Comparison of ENCODE assay signal across 25 cellular contexts in genomic region chr13:42071667-42072419, GRCh38. TPM values are rescaled to one million over a fixed set of nuclear protein-coding genes. Genes with fewer than 3 reads are reported as not detected.
DNase-seq lines count a peak whose midpoint lies in the region; ATAC-seq, FAIRE-seq and TF ChIP-seq lines count a peak whose summit lies in the region.
"Had no signal": no experiment of that assay in that cellular context is flagged by ENCODE, and none has a peak within 500 bp of the region (broad histone marks: within the 10 kb centered on the region; RNA-seq: fewer than 3 reads in every experiment).

No MANE protein-coding gene starts in this region.

- no peak overlapping the region for H2AK5ac ChIP-seq in H1 (ENCODE audit: low read depth, low read length)

- H4K5ac ChIP-seq in H1 (ENCODE audit: insufficient read length, low read depth, low read length) = no peak overlapping the region

- H3K79me1 ChIP-seq in H1 (ENCODE audit: low read depth, low read length) = no peaks in the 10 kb centered on the region

- WGBS in SK-N-SH (ENCODE audit: low lambda C conversion rate) = 93% methylated on average over 11 of the region's 12 CpGs
- 91% methylated on average over 12 of the region's 12 CpGs; no CpG with 5 or more reads in 1 of the 2 experiments for WGBS in H1 (ENCODE audit: extremely low coverage in 1 of 2, insufficient coverage in 1 of 2, insufficient read length in 1 of 2, insufficient replicate concordance in 2 of 2, low coverage in 1 of 2, low lambda C conversion rate in 2 of 2, missing lambda C conversion rate in 1 of 2), 2 experiments
- WGBS in smooth muscle cell (ENCODE audit: low lambda C conversion rate) = 37% methylated on average over 12 of the region's 12 CpGs

- ATAC-seq in SK-N-SH treated with all-trans-retinoic acid at 6 μM for 48 hours (no peak), GM18517 (IDR thresholded peaks at IDR 0.05; ENCODE audit: unreplicated experiment) (no peak)
- ATAC-seq: A549; activated CD8-positive, alpha-beta memory T cell treated with anti-CD3 and anti-CD28 coated beads, Interleukin-2, amount 10 ng/mL, durations not matched to agents 7 days and 5 days; gastroesophageal sphincter; HepG2; left lung; right cardiac atrium had no signal

- H3K27ac ChIP-seq in SK-N-SH (ENCODE audit: low read depth in 2 of 2, low read length in 1 of 2) (no peak overlapping the region), H1 (ENCODE audit: low read depth, low read length) (no peak overlapping the region), smooth muscle cell (ENCODE audit: low read depth) (peak overlapping the region; percentile 39)
- H3K27ac ChIP-seq: A549, ascending aorta, C4-2B, colonic mucosa, gastroesophageal sphincter, left lung, stomach, upper lobe of left lung had no signal

- H3K9ac ChIP-seq in SK-N-SH = no peak overlapping the region
- no peak overlapping the region for H3K9ac ChIP-seq in H1 (replicated peaks in 1 of 4; ENCODE audit: extremely low read depth in 1 of 4, low read depth in 3 of 4, low read length in 3 of 4)
- H3K9ac ChIP-seq in smooth muscle cell (ENCODE audit: low read depth) = no peak overlapping the region

- no peaks in the 10 kb centered on the region for H3K23me2 ChIP-seq in H1 (ENCODE audit: low read depth, low read length)

- H3K18ac ChIP-seq in H1 (ENCODE audit: extremely low read depth, low read length) = no peak overlapping the region

- no peak overlapping the region for H2BK15ac ChIP-seq in H1 (ENCODE audit: low read length)

- peaks cover 2 to 14% of the 10 kb centered on the region in 2 experiments for H3K36me3 ChIP-seq in SK-N-SH (replicated peaks in 1 of 2; ENCODE audit: control insufficient read depth in 1 of 2, insufficient read depth in 2 of 2, low read length in 1 of 2)
- H3K36me3 ChIP-seq in H1 (ENCODE audit: control insufficient read depth in 2 of 4, insufficient read depth in 4 of 4, low read length in 3 of 4) = no peaks in the 10 kb centered on the region
- H3K36me3 ChIP-seq in smooth muscle cell (ENCODE audit: low read depth) = no peaks in the 10 kb centered on the region
- H3K36me3 ChIP-seq: ascending aorta, colonic mucosa, gastroesophageal sphincter, left lung, stomach had no signal

- CTCF ChIA-PET in SK-N-SH (lab: Yijun Ruan, JAX) (interaction anchor here (0.6 to 0.8 kb wide), 2 partner anchors 209 to 404 kb away, joined by 3 read pairs; no protein-coding TSS in a partner anchor), H1 (lab: Charles Lee; ENCODE audit: partially characterized antibody) (interaction anchor here (0.7 to 1.9 kb wide), 9 partner anchors 9 to 48 kb away, joined by 3 to 5 read pairs (median 4); partner anchors contain the start of gene DGKH)

- H3K14ac ChIP-seq in H1 (ENCODE audit: insufficient read length) = no peak overlapping the region

- H3K79me2 ChIP-seq in SK-N-SH (ENCODE audit: insufficient read depth) (no peaks in the 10 kb centered on the region), H1 (ENCODE audit: control insufficient read depth in 1 of 2, insufficient read depth in 2 of 2, low read length in 2 of 2) (no peaks in the 10 kb centered on the region), smooth muscle cell (ENCODE audit: low read depth) (no peaks in the 10 kb centered on the region)

- H4K91ac ChIP-seq in H1 (replicated peaks; ENCODE audit: insufficient read length, low read length) = no peak overlapping the region

- H3K27me3 ChIP-seq in SK-N-SH (ENCODE audit: insufficient read depth) (no peaks in the 10 kb centered on the region), H1 (replicated peaks in 1 of 4; ENCODE audit: control insufficient read depth in 3 of 4, extremely low read depth in 1 of 4, insufficient read depth in 3 of 4, low read length in 3 of 4) (no peaks in the 10 kb centered on the region), smooth muscle cell (ENCODE audit: low read depth) (no peaks in the 10 kb centered on the region)
- H3K27me3 ChIP-seq: ascending aorta, colonic mucosa, gastroesophageal sphincter, left lung, stomach, upper lobe of left lung had no signal

- no peak overlapping the region for H3K56ac ChIP-seq in H1 (replicated peaks; ENCODE audit: insufficient read length, low read depth, low read length)

- H2AFZ ChIP-seq in SK-N-SH (ENCODE audit: low read depth) (no peak overlapping the region), H1 (ENCODE audit: low read length) (no peak overlapping the region), smooth muscle cell (ENCODE audit: low read depth) (no peak overlapping the region)

- no peak for TF ChIP-seq CTCF in SK-N-SH (IDR thresholded peaks at IDR 0.05)
- TF ChIP-seq CTCF in H1 (IDR thresholded peaks at IDR 0.05; ENCODE audit: control extremely low read depth in 1 of 3, insufficient read depth in 1 of 3, low read depth in 1 of 3, low read length in 3 of 3) = no peak
- TF ChIP-seq CTCF in smooth muscle cell (IDR thresholded peaks at IDR 0.05; ENCODE audit: borderline replicate concordance, insufficient read depth, poor library complexity, severe bottlenecking) = no peak

- H3K9me3 ChIP-seq in SK-N-SH = no peaks in the 10 kb centered on the region
- H3K9me3 ChIP-seq in H1 (ENCODE audit: insufficient read depth in 2 of 2, low read depth in 1 of 2, low read length in 1 of 2) = no peaks in the 10 kb centered on the region
- no peaks in the 10 kb centered on the region for H3K9me3 ChIP-seq in smooth muscle cell (replicated peaks; ENCODE audit: low read depth)
- H3K9me3 ChIP-seq: A549, ascending aorta, colonic mucosa, gastroesophageal sphincter, left lung, stomach, upper lobe of left lung had no signal

- TF ChIP-seq POLR2A in H1 (IDR thresholded peaks at IDR 0.05; ENCODE audit: control extremely low read depth in 1 of 2, low read depth in 2 of 2, low read length in 2 of 2) = no peak

- H4K20me1 ChIP-seq in SK-N-SH (ENCODE audit: insufficient read depth) (no peaks in the 10 kb centered on the region), H1 (replicated peaks in 1 of 2; ENCODE audit: control insufficient read depth in 1 of 2, insufficient read depth in 2 of 2, low read length in 2 of 2) (no peaks in the 10 kb centered on the region), smooth muscle cell (ENCODE audit: low read depth) (peaks cover 3% of the 10 kb centered on the region)

- no peak for FAIRE-seq in H1 (lab: Jason Lieb, UNC)
- FAIRE-seq: A549, endothelial cell of umbilical vein, HepG2 had no signal

- H2BK20ac ChIP-seq in H1 (ENCODE audit: low read length) = no peak overlapping the region

- TF ChIP-seq EP300 in SK-N-SH (IDR thresholded peaks at IDR 0.05; ENCODE audit: borderline replicate concordance in 1 of 2, low read depth in 1 of 2, low read length in 1 of 2) (no peak), H1 (IDR thresholded peaks at IDR 0.05; ENCODE audit: borderline replicate concordance in 1 of 2, low read depth in 2 of 2, low read length in 2 of 2) (no peak)

- TF ChIP-seq RAD21 in SK-N-SH (IDR thresholded peaks at IDR 0.05; ENCODE audit: low read length) (no peak), H1 (IDR thresholded peaks at IDR 0.05 in 1 of 2, conservative IDR thresholded peaks at IDR 0.05 in 1 of 2; ENCODE audit: low read depth in 2 of 2, low read length in 2 of 2) (no peak)

- DNase-seq in SK-N-SH (no peak), SK-N-DZ (ENCODE audit: low spot score) (peak; percentile 85), H1 (ENCODE audit: low read depth in 1 of 2, low spot score in 2 of 2) (no peak), smooth muscle cell (lab: John Stamatoyannopoulos, UW; ENCODE audit: unreplicated experiment) (no peak), C1 segment of cervical spinal cord (lab: John Stamatoyannopoulos, UW) (no peak), NCI-H748 (lab: John Stamatoyannopoulos, UW; ENCODE audit: unreplicated experiment) (no peak)
- DNase-seq: activated CD4-positive, CD25-positive, alpha-beta regulatory T cell; activated CD8-positive, alpha-beta memory T cell treated with anti-CD3 and anti-CD28 coated beads, Interleukin-2, amount 10 ng/mL, durations not matched to agents 7 days and 5 days; activated effector memory CD4-positive, alpha-beta T cell treated with Interleukin-2 at 50 U/mL for 16 hours; colonic mucosa; DMS79; left lung; NCI-H1105 treated with DMSO at 0.1 percent for 48 hours; occipital lobe; right cardiac atrium; stomach had no signal

- H4K8ac ChIP-seq in H1 (ENCODE audit: extremely low read depth, insufficient read depth, low read length) = peak overlapping the region; percentile 25; the same call in 1 of the 2 replicates

- H2BK120ac ChIP-seq in H1 (replicated peaks; ENCODE audit: low read depth, low read length) = no peak overlapping the region

- no peak overlapping the region for H2BK5ac ChIP-seq in H1 (ENCODE audit: low read depth, low read length)

- H3K4ac ChIP-seq in H1 (replicated peaks; ENCODE audit: insufficient read length, low read depth, low read length) = no peak overlapping the region

- no peak overlapping the region for H2BK12ac ChIP-seq in H1 (ENCODE audit: low read depth, low read length)

- H3F3A ChIP-seq in SK-N-SH (replicated peaks; ENCODE audit: insufficient read depth) (peaks cover 6% of the 10 kb centered on the region), smooth muscle cell (ENCODE audit: low read depth) (no peaks in the 10 kb centered on the region)

- H3K4me1 ChIP-seq in SK-N-SH (ENCODE audit: control insufficient read depth in 1 of 2, insufficient read depth in 2 of 2, low read depth in 1 of 2, low read length in 1 of 2) (peaks cover 0 to 2% of the 10 kb centered on the region in 2 experiments; a peak in 2 of 4 replicates), H1 (replicated peaks in 1 of 4; ENCODE audit: control insufficient read depth in 3 of 4, insufficient read depth in 4 of 4, low read length in 3 of 4) (no peaks in the 10 kb centered on the region), smooth muscle cell (ENCODE audit: low read depth) (no peaks in the 10 kb centered on the region)
- H3K4me1 ChIP-seq: colonic mucosa, left lung had no signal

- no peak overlapping the region for H3K4me2 ChIP-seq in SK-N-SH
- no peak overlapping the region for H3K4me2 ChIP-seq in H1 (ENCODE audit: insufficient read depth in 1 of 2, low read depth in 2 of 2, low read length in 2 of 2)
- peak overlapping the region; percentile 44 for H3K4me2 ChIP-seq in smooth muscle cell
- H3K4me2 ChIP-seq: A549 had no signal

- POLR2A ChIA-PET in SK-N-SH (lab: Yijun Ruan, JAX) = no interaction called here
- POLR2A ChIA-PET in H1 (lab: Charles Lee; ENCODE audit: partially characterized antibody) = interaction anchor here (1.1 to 1.6 kb wide), 2 partner anchors 20 to 24 kb away, joined by 4 read pairs; no protein-coding TSS in a partner anchor

- H3K23ac ChIP-seq in H1 (ENCODE audit: insufficient read length) = no peak overlapping the region

- no peak overlapping the region for H3K4me3 ChIP-seq in SK-N-SH (ENCODE audit: low read depth in 2 of 2, low read length in 1 of 2)
- no peak overlapping the region for H3K4me3 ChIP-seq in H1 (ENCODE audit: extremely low read depth in 1 of 4, insufficient read depth in 2 of 4, low read depth in 3 of 4, low read length in 4 of 4)
- no peak overlapping the region for H3K4me3 ChIP-seq in smooth muscle cell
- H3K4me3 ChIP-seq: A549, ascending aorta, colonic mucosa, gastroesophageal sphincter, left lung, stomach, upper lobe of left lung had no signal

- no peaks in the 10 kb centered on the region for H3K9me2 ChIP-seq in SK-N-SH

RNA-seq across cellular contexts. Expression of gene DGKH, which starts 23.4 kb away (rescaled TPM):
- polyA plus RNA-seq in SK-N-SH (2012; rRNA removed) (2.5 and 3.2 TPM in 2 replicates), H1 (2011; rRNA removed) (1.1 and 2.1 TPM in 2 replicates), smooth muscle cell (1.3 and 2.6 TPM in 2 replicates)
- 3.8 and 4.3 TPM in 2 replicates for polyA plus RNA-seq in SK-N-SH (2012; cell fraction: cytosol; rRNA removed)
- polyA plus RNA-seq in SK-N-SH (2012; cell fraction: nucleus; rRNA removed) = 4.0 and 8.9 TPM in 2 replicates
- polyA plus RNA-seq in SK-N-DZ (2014; cell fraction: cytosol; rRNA removed) = 5.8 and 6.9 TPM in 2 replicates
- polyA plus RNA-seq in SK-N-DZ (2014; cell fraction: nucleus; rRNA removed) = 10.0 and 10.7 TPM in 2 replicates
- total RNA-seq in H1 (2021; fragmentation: NEBNext Ultra II Directional; extraction: Animal tissue kit (Norgen Biotek cat#: 25700)) = 5.8 and 7.9 TPM in 2 replicates
- polyA plus RNA-seq in H1 (2011; cell fraction: cytosol; rRNA removed) = 2.4 TPM
- polyA plus RNA-seq in H1 (2011; cell fraction: nucleus; rRNA removed) = 3.7 TPM
- polyA plus RNA-seq in H1 (2012, experiment 1 of 2) = 1.7 to 3.3 TPM (median 2.3 TPM) in 4 replicates
- 0.26 TPM for polyA plus RNA-seq in H1 (2012, experiment 2 of 2)
- polyA plus RNA-seq in H1 (2013, experiment 1 of 2) = 2.7 TPM
- 2.4 TPM for polyA plus RNA-seq in H1 (2013, experiment 2 of 2)
- polyA minus RNA-seq in H1 (2011; rRNA and poly(A)+ RNA removed) = 17.0 and 21.3 TPM in 2 replicates
- 7.1 TPM for polyA minus RNA-seq in H1 (2011; cell fraction: cytosol; rRNA and poly(A)+ RNA removed)
- 23.8 TPM for polyA minus RNA-seq in H1 (2011; cell fraction: nucleus; rRNA and poly(A)+ RNA removed)
- total RNA-seq in smooth muscle cell = 6.8 and 7.1 TPM in 2 replicates
